In genomic region chr2:86035883-86036789, GRCh38 we compare ENCODE assay signal across 8 cellular contexts.
DNase-seq lines count a peak whose midpoint lies in the region; ATAC-seq and TF ChIP-seq lines count a peak whose summit lies in the region.

No MANE protein-coding gene starts in this region.

- ATAC-seq in GM18505 (IDR thresholded peaks at IDR 0.05; ENCODE audit: unreplicated experiment) (peak; percentile 71), HG02884 (IDR thresholded peaks at IDR 0.05; ENCODE audit: unreplicated experiment) (peak; percentile 76), lung (ENCODE audit: insufficient read depth, low FRiP score) (peak; percentile 68)
- ATAC-seq in activated CD4-positive, CD25-positive, alpha-beta regulatory T cell treated with anti-CD3 and anti-CD28 coated beads, Interleukin-2, amount 50 U/mL, for 24 hours = peak; percentile 46 to 51

- no peaks in the 10 kb centered on the region for H3K27me3 ChIP-seq in lung (ENCODE audit: control insufficient read depth, insufficient read depth)

- H3K4me3 Mint-ChIP-seq in dendritic cell treated with granulocyte-macrophage colony-stimulating factor and Interleukin-4, amounts not matched to agents 40 ng/mL and 50 ng/mL, for 4 days = peak overlapping the region; percentile 60

- peak; percentile 71 for TF ChIP-seq POLR2A in GM18505 (IDR thresholded peaks at IDR 0.05; ENCODE audit: borderline replicate concordance, extremely low read depth, insufficient read depth, insufficient read length)

- peaks cover 78% of the 10 kb centered on the region for H3K36me3 Mint-ChIP-seq in dendritic cell treated with granulocyte-macrophage colony-stimulating factor and Interleukin-4, amounts not matched to agents 40 ng/mL and 50 ng/mL, for 4 days (ENCODE audit: low read depth)

- TF ChIP-seq CTCF in lung (IDR thresholded peaks at IDR 0.05; ENCODE audit: control extremely low read depth, extremely low read depth) = peak; percentile 3

- H3K9me3 ChIP-seq in lung (ENCODE audit: control insufficient read depth in 2 of 2, insufficient read depth in 1 of 2, low read length in 1 of 2) = no peaks in the 10 kb centered on the region

- 3 to 8% methylated on average over 12 of the region's 12 CpGs for WGBS in lung, 2 donors

- peak overlapping the region; percentile 39 to 96 for H3K27ac ChIP-seq in lung (ENCODE audit: low read depth in 1 of 2, low read length in 1 of 2)

- H3K27me3 Mint-ChIP-seq in dendritic cell treated with granulocyte-macrophage colony-stimulating factor and Interleukin-4, amounts not matched to agents 40 ng/mL and 50 ng/mL, for 4 days = no peaks in the 10 kb centered on the region

- peak overlapping the region; percentile 94 for H3K27ac Mint-ChIP-seq in dendritic cell treated with granulocyte-macrophage colony-stimulating factor and Interleukin-4, amounts not matched to agents 40 ng/mL and 50 ng/mL, for 4 days

- H3K4me1 ChIP-seq in lung (ENCODE audit: control insufficient read depth in 2 of 2, insufficient read depth in 2 of 2, low read length in 2 of 2) = peaks cover 12 to 25% of the 10 kb centered on the region in 2 donors

- intact Hi-C loops in dendritic cell treated with granulocyte-macrophage colony-stimulating factor and Interleukin-4, amounts not matched to agents 40 ng/mL and 50 ng/mL, for 4 days (cut with micrococcal nuclease) = loop anchor here (5.0 kb wide), 1 partner anchor 149 kb away; the partner anchor contains the start of gene ST3GAL5

- H3K36me3 ChIP-seq in lung (ENCODE audit: control insufficient read depth in 2 of 2, insufficient read depth in 2 of 2, low read length in 2 of 2) = peaks cover 9 to 28% of the 10 kb centered on the region in 2 donors

- H3K9me3 Mint-ChIP-seq in dendritic cell treated with granulocyte-macrophage colony-stimulating factor and Interleukin-4, amounts not matched to agents 40 ng/mL and 50 ng/mL, for 4 days = no peaks in the 10 kb centered on the region

- DNase-seq in NCI-H2081 (lab: John Stamatoyannopoulos, UW) = peak; percentile 92 to 97
- DNase-seq in lung (ENCODE audit: low spot score) = peak; percentile 71
- DNase-seq in stimulated activated CD8-positive, alpha-beta memory T cell treated with anti-CD3 and anti-CD28 coated beads, Interleukin-15, amount 100 ng/mL, for 48 hours (ENCODE audit: low read depth in 2 of 2) = peak; percentile 60 to 67
- no peak for DNase-seq in NCI-H526 treated with DMSO at 0.1 percent for 48 hours (lab: John Stamatoyannopoulos, UW)

- H3K4me3 ChIP-seq in lung = no peak overlapping the region

- H3K4me1 Mint-ChIP-seq in dendritic cell treated with granulocyte-macrophage colony-stimulating factor and Interleukin-4, amounts not matched to agents 40 ng/mL and 50 ng/mL, for 4 days (ENCODE audit: low read depth) = peaks cover 71% of the 10 kb centered on the region
